1 cellular context compared by ENCODE assay signal in the genomic region with DNA sequence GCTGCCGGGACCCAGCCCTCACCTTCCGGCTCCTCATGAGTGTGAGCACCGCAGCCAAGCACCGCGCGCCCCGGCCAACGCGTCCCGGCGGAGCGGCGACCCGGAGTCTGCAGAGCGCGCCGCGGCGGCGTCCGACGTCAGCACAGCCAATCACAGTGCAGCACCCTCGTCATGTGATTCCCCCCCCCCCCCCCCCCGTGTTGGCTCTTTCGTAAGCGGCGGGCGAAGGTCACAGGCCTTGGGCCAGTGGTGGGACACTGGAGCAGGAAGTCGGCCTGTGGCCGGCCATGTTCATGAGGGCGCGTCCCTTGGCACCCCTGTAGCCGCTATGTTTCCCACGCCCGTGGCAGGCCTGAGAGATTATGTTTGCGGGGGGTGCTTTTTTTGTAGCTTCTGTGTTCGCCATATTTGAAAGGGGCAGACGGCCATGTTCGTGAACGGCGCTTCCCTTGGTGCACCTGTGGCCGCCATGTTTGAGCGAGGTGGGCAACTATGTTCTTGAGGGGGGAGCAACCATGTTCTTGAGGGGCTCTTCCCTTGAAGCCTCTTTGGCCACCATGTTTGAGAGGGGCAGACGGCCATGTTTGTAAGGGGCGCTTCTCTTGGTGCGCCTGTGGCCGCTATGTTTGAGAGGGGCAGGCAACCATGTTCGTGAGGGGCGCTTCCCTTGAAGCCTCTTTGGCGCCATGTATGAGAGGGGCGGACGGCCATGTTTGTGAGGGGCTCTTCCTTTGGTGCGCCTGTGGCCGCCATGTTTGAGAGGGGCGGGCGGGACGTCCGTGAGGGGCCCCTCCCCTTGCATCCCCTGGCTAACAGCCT.
A peak's percentile ranks its signal among the peaks of the same experiment; 100 is the strongest.
TF ChIP-seq lines count a peak whose summit lies in the region.

A gene (minus strand): TSS at position 123 of the 819 bp plus-strand sequence. CDS start 86 bp downstream, at position 37.

TF ChIP-seq in K562, 482 proteins besides CTCF, POLR2A, EP300 and RAD21 (continued from another document and continues in another):
- TF ChIP-seq, protein P1, sequence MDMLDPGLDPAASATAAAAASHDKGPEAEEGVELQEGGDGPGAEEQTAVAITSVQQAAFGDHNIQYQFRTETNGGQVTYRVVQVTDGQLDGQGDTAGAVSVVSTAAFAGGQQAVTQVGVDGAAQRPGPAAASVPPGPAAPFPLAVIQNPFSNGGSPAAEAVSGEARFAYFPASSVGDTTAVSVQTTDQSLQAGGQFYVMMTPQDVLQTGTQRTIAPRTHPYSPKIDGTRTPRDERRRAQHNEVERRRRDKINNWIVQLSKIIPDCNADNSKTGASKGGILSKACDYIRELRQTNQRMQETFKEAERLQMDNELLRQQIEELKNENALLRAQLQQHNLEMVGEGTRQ (CRISPR knock-in tag; IDR thresholded peaks at IDR 0.05), result peak; percentile 72
- TF ChIP-seq MAFF (IDR thresholded peaks at IDR 0.05; ENCODE audit: low read length) (no peak), ZC3H4 (CRISPR knock-in tag; IDR thresholded peaks at IDR 0.05; ENCODE audit: borderline replicate concordance) (no peak), GTF2E2 (tag; IDR thresholded peaks at IDR 0.05) (no peak; the same call in 1 of the 2 replicates), YY1 (IDR thresholded peaks at IDR 0.05; ENCODE audit: borderline replicate concordance in 1 of 3, control insufficient read depth in 1 of 3, extremely low read depth in 1 of 3, insufficient read depth in 3 of 3, insufficient read length in 1 of 3, insufficient replicate concordance in 2 of 3, low read depth in 1 of 3, low read length in 2 of 3) (peak; percentile 97 to 99 (median 98)), SETDB1 (IDR thresholded peaks at IDR 0.05; ENCODE audit: low read length) (no peak), HNRNPH1 (optimal IDR thresholded peaks at IDR 0.05; ENCODE audit: low read depth, low read length) (no peak), ZNF134 (CRISPR knock-in tag; conservative IDR thresholded peaks at IDR 0.05) (peak; percentile 57; the same call in 1 of the 2 replicates), HEY1 (CRISPR knock-in tag; IDR thresholded peaks at IDR 0.05; ENCODE audit: borderline replicate concordance) (no peak), STAT5A (IDR thresholded peaks at IDR 0.05; ENCODE audit: borderline replicate concordance, low read length) (no peak; the same call in 1 of the 2 replicates), ZNF24 (IDR thresholded peaks at IDR 0.05) (no peak), HNRNPLL (IDR thresholded peaks at IDR 0.05; ENCODE audit: low read depth, low read length, poor library complexity, severe bottlenecking) (peak; percentile 24), TAF15 (IDR thresholded peaks at IDR 0.05; ENCODE audit: low read depth, low read length) (no peak), TEAD2 (tag; IDR thresholded peaks at IDR 0.05) (peak; percentile 80), BRCA1 (IDR thresholded peaks at IDR 0.05) (no peak), BRCA1 (CRISPR knock-in tag; IDR thresholded peaks at IDR 0.05) (no peak), ZNF311 (CRISPR knock-in tag; IDR thresholded peaks at IDR 0.05) (peak; percentile 60; the same call in 1 of the 2 replicates), NFRKB (IDR thresholded peaks at IDR 0.05; ENCODE audit: low read depth) (peak; percentile 99), PRMT5 (CRISPR knock-in tag; IDR thresholded peaks at IDR 0.05) (no peak), PHF21A (IDR thresholded peaks at IDR 0.05; ENCODE audit: borderline replicate concordance, low read depth) (no peak), ZNF175 (CRISPR knock-in tag; IDR thresholded peaks at IDR 0.05; ENCODE audit: low read depth) (peak; percentile 98), MCM2 (IDR thresholded peaks at IDR 0.05; ENCODE audit: low read depth) (no peak), ZNF76 (CRISPR knock-in tag; IDR thresholded peaks at IDR 0.05; ENCODE audit: borderline replicate concordance) (peak; percentile 86), PHB (CRISPR knock-in tag; IDR thresholded peaks at IDR 0.05) (no peak), ZBED1 (IDR thresholded peaks at IDR 0.05) (peak; percentile 35; the same call in 1 of the 2 replicates), NR3C1 (CRISPR knock-in tag; IDR thresholded peaks at IDR 0.05) (0 out of 2 replicates have a peak, but pooled peaks have one; percentile 51), ERF (CRISPR knock-in tag; IDR thresholded peaks at IDR 0.05) (peak; percentile 23; the same call in 1 of the 2 replicates)
- TF ChIP-seq, protein P2, sequence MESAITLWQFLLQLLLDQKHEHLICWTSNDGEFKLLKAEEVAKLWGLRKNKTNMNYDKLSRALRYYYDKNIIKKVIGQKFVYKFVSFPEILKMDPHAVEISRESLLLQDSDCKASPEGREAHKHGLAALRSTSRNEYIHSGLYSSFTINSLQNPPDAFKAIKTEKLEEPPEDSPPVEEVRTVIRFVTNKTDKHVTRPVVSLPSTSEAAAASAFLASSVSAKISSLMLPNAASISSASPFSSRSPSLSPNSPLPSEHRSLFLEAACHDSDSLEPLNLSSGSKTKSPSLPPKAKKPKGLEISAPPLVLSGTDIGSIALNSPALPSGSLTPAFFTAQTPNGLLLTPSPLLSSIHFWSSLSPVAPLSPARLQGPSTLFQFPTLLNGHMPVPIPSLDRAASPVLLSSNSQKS (CRISPR knock-in tag; IDR thresholded peaks at IDR 0.05), result no peak
- TF ChIP-seq, protein P3, sequence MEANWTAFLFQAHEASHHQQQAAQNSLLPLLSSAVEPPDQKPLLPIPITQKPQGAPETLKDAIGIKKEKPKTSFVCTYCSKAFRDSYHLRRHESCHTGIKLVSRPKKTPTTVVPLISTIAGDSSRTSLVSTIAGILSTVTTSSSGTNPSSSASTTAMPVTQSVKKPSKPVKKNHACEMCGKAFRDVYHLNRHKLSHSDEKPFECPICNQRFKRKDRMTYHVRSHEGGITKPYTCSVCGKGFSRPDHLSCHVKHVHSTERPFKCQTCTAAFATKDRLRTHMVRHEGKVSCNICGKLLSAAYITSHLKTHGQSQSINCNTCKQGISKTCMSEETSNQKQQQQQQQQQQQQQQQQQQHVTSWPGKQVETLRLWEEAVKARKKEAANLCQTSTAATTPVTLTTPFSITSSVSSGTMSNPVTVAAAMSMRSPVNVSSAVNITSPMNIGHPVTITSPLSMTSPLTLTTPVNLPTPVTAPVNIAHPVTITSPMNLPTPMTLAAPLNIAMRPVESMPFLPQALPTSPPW (CRISPR knock-in tag; IDR thresholded peaks at IDR 0.05), result peak; percentile 99
- TF ChIP-seq, protein P4, sequence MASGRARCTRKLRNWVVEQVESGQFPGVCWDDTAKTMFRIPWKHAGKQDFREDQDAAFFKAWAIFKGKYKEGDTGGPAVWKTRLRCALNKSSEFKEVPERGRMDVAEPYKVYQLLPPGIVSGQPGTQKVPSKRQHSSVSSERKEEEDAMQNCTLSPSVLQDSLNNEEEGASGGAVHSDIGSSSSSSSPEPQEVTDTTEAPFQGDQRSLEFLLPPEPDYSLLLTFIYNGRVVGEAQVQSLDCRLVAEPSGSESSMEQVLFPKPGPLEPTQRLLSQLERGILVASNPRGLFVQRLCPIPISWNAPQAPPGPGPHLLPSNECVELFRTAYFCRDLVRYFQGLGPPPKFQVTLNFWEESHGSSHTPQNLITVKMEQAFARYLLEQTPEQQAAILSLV (tag; IDR thresholded peaks at IDR 0.05), result no peak
- TF ChIP-seq, protein P5, sequence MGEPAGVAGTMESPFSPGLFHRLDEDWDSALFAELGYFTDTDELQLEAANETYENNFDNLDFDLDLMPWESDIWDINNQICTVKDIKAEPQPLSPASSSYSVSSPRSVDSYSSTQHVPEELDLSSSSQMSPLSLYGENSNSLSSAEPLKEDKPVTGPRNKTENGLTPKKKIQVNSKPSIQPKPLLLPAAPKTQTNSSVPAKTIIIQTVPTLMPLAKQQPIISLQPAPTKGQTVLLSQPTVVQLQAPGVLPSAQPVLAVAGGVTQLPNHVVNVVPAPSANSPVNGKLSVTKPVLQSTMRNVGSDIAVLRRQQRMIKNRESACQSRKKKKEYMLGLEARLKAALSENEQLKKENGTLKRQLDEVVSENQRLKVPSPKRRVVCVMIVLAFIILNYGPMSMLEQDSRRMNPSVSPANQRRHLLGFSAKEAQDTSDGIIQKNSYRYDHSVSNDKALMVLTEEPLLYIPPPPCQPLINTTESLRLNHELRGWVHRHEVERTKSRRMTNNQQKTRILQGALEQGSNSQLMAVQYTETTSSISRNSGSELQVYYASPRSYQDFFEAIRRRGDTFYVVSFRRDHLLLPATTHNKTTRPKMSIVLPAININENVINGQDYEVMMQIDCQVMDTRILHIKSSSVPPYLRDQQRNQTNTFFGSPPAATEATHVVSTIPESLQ (CRISPR knock-in tag; IDR thresholded peaks at IDR 0.05), result no peak
- TF ChIP-seq, protein P6, sequence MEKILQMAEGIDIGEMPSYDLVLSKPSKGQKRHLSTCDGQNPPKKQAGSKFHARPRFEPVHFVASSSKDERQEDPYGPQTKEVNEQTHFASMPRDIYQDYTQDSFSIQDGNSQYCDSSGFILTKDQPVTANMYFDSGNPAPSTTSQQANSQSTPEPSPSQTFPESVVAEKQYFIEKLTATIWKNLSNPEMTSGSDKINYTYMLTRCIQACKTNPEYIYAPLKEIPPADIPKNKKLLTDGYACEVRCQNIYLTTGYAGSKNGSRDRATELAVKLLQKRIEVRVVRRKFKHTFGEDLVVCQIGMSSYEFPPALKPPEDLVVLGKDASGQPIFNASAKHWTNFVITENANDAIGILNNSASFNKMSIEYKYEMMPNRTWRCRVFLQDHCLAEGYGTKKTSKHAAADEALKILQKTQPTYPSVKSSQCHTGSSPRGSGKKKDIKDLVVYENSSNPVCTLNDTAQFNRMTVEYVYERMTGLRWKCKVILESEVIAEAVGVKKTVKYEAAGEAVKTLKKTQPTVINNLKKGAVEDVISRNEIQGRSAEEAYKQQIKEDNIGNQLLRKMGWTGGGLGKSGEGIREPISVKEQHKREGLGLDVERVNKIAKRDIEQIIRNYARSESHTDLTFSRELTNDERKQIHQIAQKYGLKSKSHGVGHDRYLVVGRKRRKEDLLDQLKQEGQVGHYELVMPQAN (IDR thresholded peaks at IDR 0.05; ENCODE audit: borderline replicate concordance), result no peak
- TF ChIP-seq, protein P7, sequence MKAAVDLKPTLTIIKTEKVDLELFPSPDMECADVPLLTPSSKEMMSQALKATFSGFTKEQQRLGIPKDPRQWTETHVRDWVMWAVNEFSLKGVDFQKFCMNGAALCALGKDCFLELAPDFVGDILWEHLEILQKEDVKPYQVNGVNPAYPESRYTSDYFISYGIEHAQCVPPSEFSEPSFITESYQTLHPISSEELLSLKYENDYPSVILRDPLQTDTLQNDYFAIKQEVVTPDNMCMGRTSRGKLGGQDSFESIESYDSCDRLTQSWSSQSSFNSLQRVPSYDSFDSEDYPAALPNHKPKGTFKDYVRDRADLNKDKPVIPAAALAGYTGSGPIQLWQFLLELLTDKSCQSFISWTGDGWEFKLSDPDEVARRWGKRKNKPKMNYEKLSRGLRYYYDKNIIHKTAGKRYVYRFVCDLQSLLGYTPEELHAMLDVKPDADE (conservative IDR thresholded peaks at IDR 0.05; ENCODE audit: control insufficient read depth, low read depth, low read length), result peak; percentile 95
- TF ChIP-seq, protein P8, sequence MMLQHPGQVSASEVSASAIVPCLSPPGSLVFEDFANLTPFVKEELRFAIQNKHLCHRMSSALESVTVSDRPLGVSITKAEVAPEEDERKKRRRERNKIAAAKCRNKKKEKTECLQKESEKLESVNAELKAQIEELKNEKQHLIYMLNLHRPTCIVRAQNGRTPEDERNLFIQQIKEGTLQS (IDR thresholded peaks at IDR 0.05), result peak; percentile 70
- TF ChIP-seq, protein P8 (CRISPR knock-in tag; conservative IDR thresholded peaks at IDR 0.05), result peak; percentile 83
- TF ChIP-seq, protein P9, sequence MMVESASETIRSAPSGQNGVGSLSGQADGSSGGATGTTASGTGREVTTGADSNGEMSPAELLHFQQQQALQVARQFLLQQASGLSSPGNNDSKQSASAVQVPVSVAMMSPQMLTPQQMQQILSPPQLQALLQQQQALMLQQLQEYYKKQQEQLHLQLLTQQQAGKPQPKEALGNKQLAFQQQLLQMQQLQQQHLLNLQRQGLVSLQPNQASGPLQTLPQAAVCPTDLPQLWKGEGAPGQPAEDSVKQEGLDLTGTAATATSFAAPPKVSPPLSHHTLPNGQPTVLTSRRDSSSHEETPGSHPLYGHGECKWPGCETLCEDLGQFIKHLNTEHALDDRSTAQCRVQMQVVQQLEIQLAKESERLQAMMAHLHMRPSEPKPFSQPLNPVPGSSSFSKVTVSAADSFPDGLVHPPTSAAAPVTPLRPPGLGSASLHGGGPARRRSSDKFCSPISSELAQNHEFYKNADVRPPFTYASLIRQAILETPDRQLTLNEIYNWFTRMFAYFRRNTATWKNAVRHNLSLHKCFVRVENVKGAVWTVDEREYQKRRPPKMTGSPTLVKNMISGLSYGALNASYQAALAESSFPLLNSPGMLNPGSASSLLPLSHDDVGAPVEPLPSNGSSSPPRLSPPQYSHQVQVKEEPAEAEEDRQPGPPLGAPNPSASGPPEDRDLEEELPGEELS (CRISPR knock-in tag; IDR thresholded peaks at IDR 0.05; ENCODE audit: borderline replicate concordance), result no peak
- TF ChIP-seq, protein P10, sequence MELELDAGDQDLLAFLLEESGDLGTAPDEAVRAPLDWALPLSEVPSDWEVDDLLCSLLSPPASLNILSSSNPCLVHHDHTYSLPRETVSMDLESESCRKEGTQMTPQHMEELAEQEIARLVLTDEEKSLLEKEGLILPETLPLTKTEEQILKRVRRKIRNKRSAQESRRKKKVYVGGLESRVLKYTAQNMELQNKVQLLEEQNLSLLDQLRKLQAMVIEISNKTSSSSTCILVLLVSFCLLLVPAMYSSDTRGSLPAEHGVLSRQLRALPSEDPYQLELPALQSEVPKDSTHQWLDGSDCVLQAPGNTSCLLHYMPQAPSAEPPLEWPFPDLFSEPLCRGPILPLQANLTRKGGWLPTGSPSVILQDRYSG (tag; conservative IDR thresholded peaks at IDR 0.05; ENCODE audit: low read depth), result peak; percentile 98
- TF ChIP-seq, protein P11, sequence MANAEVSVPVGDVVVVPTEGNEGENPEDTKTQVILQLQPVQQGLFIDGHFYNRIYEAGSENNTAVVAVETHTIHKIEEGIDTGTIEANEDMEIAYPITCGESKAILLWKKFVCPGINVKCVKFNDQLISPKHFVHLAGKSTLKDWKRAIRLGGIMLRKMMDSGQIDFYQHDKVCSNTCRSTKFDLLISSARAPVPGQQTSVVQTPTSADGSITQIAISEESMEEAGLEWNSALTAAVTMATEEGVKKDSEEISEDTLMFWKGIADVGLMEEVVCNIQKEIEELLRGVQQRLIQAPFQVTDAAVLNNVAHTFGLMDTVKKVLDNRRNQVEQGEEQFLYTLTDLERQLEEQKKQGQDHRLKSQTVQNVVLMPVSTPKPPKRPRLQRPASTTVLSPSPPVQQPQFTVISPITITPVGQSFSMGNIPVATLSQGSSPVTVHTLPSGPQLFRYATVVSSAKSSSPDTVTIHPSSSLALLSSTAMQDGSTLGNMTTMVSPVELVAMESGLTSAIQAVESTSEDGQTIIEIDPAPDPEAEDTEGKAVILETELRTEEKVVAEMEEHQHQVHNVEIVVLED (CRISPR knock-in tag; IDR thresholded peaks at IDR 0.05), result peak; percentile 93
- TF ChIP-seq, protein P12, sequence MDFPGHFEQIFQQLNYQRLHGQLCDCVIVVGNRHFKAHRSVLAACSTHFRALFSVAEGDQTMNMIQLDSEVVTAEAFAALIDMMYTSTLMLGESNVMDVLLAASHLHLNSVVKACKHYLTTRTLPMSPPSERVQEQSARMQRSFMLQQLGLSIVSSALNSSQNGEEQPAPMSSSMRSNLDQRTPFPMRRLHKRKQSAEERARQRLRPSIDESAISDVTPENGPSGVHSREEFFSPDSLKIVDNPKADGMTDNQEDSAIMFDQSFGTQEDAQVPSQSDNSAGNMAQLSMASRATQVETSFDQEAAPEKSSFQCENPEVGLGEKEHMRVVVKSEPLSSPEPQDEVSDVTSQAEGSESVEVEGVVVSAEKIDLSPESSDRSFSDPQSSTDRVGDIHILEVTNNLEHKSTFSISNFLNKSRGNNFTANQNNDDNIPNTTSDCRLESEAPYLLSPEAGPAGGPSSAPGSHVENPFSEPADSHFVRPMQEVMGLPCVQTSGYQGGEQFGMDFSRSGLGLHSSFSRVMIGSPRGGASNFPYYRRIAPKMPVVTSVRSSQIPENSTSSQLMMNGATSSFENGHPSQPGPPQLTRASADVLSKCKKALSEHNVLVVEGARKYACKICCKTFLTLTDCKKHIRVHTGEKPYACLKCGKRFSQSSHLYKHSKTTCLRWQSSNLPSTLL (IDR thresholded peaks at IDR 0.05), result no peak
